8 cellular contexts compared by ENCODE assay signal in genomic region chr19:41595258-41595889, GRCh38. TPM values are rescaled to one million over a fixed set of nuclear protein-coding genes. Genes with fewer than 3 reads are reported as not detected.
DNase-seq lines count a peak whose midpoint lies in the region; ATAC-seq and TF ChIP-seq lines count a peak whose summit lies in the region.

No MANE protein-coding gene starts in this region.

- H3K4me3 ChIP-seq in H7 (ENCODE audit: insufficient read depth, low read depth, low read length) (no peak overlapping the region), left lung (no peak overlapping the region)

- intact Hi-C loops in left lung (cut with DNase I) = no loop called here

- DNase-seq in CMK (ENCODE audit: low read depth) (peak; percentile 29), H7 (peak; percentile 70), NCI-H2196 (lab: John Stamatoyannopoulos, UW; ENCODE audit: unreplicated experiment) (peak; percentile 82), cerebellar cortex (ENCODE audit: low spot score) (peak; percentile 44), left lung (no peak)
- peak; percentile 25 to 46 (median 29) for DNase-seq in activated CD4-positive, CD25-positive, alpha-beta regulatory T cell (lab: John Stamatoyannopoulos, UW)
- DNase-seq in stimulated activated CD8-positive, alpha-beta memory T cell treated with anti-CD3 and anti-CD28 coated beads, Interleukin-15, amount 100 ng/mL, for 4 hours (ENCODE audit: low read depth in 2 of 2) = peak; percentile 28 to 37

- peaks cover 0 to 1% of the 10 kb centered on the region in 2 donors for H3K9me3 ChIP-seq in left lung

- peak overlapping the region in 1 of 2 donors; percentile 33 for H3K27ac ChIP-seq in left lung

- TF ChIP-seq CTCF in left lung (IDR thresholded peaks at IDR 0.05) = peak; percentile 56 to 74

- H3K4me1 ChIP-seq in left lung = peaks cover 0 to 14% of the 10 kb centered on the region in 2 donors

- no peaks in the 10 kb centered on the region for H3K27me3 ChIP-seq in H7 (ENCODE audit: control insufficient read depth, insufficient read depth, low read length)
- H3K27me3 ChIP-seq in left lung = peaks cover 0 to 38% of the 10 kb centered on the region in 2 donors

- H3K36me3 ChIP-seq in H7 (replicated peaks; ENCODE audit: control insufficient read depth, insufficient read depth, low read length) = no peaks in the 10 kb centered on the region
- no peaks in the 10 kb centered on the region for H3K36me3 ChIP-seq in left lung

- ATAC-seq in left lung (peak; percentile 94), HG03175 (IDR thresholded peaks at IDR 0.05; ENCODE audit: unreplicated experiment) (no peak)

RNA-seq across cellular contexts. Expression of gene CEACAM21, which starts 19.4 kb away (rescaled TPM):
- total RNA-seq in H7 (2014; rRNA removed; shearing (Covaris generic)) = not detected in 2 replicates
- total RNA-seq in left lung = 1 to 10 TPM; 4.8 to 6.3 TPM

RNA-seq across cellular contexts. Expression of gene CEACAM4, which starts 31.5 kb away (rescaled TPM):
- total RNA-seq in H7 (2014; rRNA removed; shearing (Covaris generic)) = not detected in 2 replicates
- total RNA-seq in left lung = 10 to 100 TPM in 1 of 2 donors, 1 to 10 TPM in 1; 2.7 to 13.7 TPM

Comparison
In these comparisons a context has a peak if more than half of its experiments do, and no peak if none do; other contexts are left out.
1. DNase-seq: peak in CMK (single experiment), H7 (single experiment), NCI-H2196 (single experiment), activated CD4-positive, CD25-positive, alpha-beta regulatory T cell (4 of 4), cerebellar cortex (single experiment) and stimulated activated CD8-positive, alpha-beta memory T cell treated with anti-CD3 and anti-CD28 coated beads, Interleukin-15, amount 100 ng/mL, for 4 hours (2 of 2); none in left lung (0 of 2).